16 cellular contexts compared by ENCODE assay signal in the genomic region with DNA sequence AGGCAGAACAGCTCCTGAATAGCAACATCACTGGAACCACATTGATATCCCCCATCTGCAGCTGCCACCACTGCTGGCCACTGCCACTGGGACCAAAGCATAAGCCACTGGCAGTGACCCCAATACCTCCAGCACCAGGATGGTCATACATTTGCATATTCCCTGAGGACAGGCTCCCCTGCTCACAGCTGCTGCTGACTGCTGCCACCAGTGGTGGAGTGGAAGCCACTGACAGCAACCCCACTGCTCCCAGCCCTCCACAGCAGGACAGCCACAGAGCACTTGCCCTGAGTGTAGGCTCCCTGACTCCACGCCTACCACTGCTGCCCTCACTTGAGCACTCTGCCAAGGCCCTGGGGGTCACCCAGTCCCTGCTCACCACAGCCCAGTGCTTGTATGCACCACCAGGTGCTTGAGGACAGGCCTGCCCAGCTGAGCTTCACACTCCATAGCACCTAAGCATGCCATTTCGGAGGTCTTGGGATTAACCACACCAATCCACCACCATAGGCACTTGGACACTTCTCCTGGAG.
"Had no signal": no experiment of that assay in that cellular context is flagged by ENCODE, and none has a peak within 500 bp of the region (broad histone marks: within the 10 kb centered on the region; RNA-seq: fewer than 3 reads in every experiment).

No MANE protein-coding gene starts in this region.

- ATAC-seq: activated CD8-positive, alpha-beta T cell treated with anti-CD3 and anti-CD28 coated beads, Interleukin-2, amount 10 ng/mL, durations not matched to agents 7 days and 5 days; activated T-cell treated with anti-CD3 and anti-CD28 coated beads, Interleukin-2, amount 50 U/mL, for 4 hours had no signal

- H3K9me3 ChIP-seq: breast epithelium, uterus had no signal

- H3K4me3 Mint-ChIP-seq: activated CD4-positive, alpha-beta T cell treated with anti-CD3 and anti-CD28 coated beads, Interleukin-2, amount 10 ng/mL, durations not matched to agents 7 days and 5 days; activated CD8-positive, alpha-beta T cell treated with anti-CD3 and anti-CD28 coated beads, Interleukin-2, amount 10 ng/mL, durations not matched to agents 7 days and 5 days; activated T-cell treated with anti-CD3 and anti-CD28 coated beads, Interleukin-2, amount 50 U/mL, for 4 hours had no signal

- H3K27me3 ChIP-seq: breast epithelium, tibial nerve, uterus had no signal

- DNase-seq: activated CD4-positive, alpha-beta T cell treated with anti-CD3 and anti-CD28 coated beads, Interleukin-2, amount 10 ng/mL, durations not matched to agents 7 days and 5 days; activated CD8-positive, alpha-beta T cell treated with anti-CD3 and anti-CD28 coated beads, Interleukin-2, amount 10 ng/mL, durations not matched to agents 7 days and 5 days; activated naive CD4-positive, alpha-beta T cell treated with anti-CD3 and anti-CD28 coated beads, Interleukin-2, amount 50 U/mL, for 16 hours; activated T-cell treated with anti-CD3 and anti-CD28 coated beads, Interleukin-2, amount 50 U/mL, for 4 hours; cerebellar nuclear complex; effector CD4-positive, alpha-beta T cell; kidney; left ventricle myocardium inferior; mammary epithelial cell; midbrain; retina; stimulated activated naive CD4-positive, alpha-beta T cell; substantia nigra; uterus had no signal

- H3K27ac ChIP-seq: breast epithelium, left ventricle myocardium inferior, tibial nerve, uterus had no signal

- H3K4me1 ChIP-seq: breast epithelium, left ventricle myocardium inferior, tibial nerve, uterus had no signal

- H3K27ac Mint-ChIP-seq: activated CD4-positive, alpha-beta T cell treated with anti-CD3 and anti-CD28 coated beads, Interleukin-2, amount 10 ng/mL, durations not matched to agents 7 days and 5 days; activated CD8-positive, alpha-beta T cell treated with anti-CD3 and anti-CD28 coated beads, Interleukin-2, amount 10 ng/mL, durations not matched to agents 7 days and 5 days had no signal

- H3K36me3 ChIP-seq: breast epithelium, left ventricle myocardium inferior, tibial nerve, uterus had no signal

- H3K4me3 ChIP-seq: breast epithelium, left ventricle myocardium inferior, tibial nerve, uterus had no signal
